Comparison of ENCODE assay signal across 13 cellular contexts in the genomic region with DNA sequence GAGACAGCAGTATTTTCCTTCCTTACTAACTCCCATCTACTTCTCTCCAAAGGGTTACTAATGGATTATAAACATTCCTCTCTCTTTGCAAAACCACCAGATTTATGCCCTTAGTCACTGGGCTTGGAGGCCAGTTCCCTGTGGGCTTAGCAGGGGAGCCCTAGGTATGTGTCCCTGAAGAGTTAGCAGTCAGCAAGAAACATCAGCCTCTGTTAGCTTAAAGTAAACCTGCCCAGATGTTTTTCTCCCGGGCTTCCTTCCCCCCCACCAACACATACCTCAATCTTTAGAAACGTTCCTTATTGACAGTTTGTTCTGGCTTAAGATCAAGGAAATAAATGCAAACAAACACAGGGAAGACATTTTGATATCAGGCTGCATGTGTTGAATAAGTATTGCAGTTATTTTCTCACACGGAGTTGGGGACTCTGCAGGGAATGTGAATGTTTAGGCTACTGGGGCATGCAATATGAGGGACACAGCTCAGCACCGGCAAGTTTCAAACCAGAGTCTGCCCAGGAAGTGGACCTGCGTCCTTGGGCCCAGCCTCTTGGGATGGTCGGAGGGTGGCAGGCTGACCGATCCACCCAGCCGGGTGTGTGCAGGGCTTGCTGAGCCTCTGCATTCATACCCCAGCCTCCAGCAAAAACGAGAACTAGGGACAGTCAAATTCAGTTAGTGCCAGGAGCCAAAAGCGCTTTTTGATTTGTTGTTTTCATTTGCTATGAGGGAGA.
DNase-seq lines count a peak whose midpoint lies in the region; ATAC-seq, FAIRE-seq and TF ChIP-seq lines count a peak whose summit lies in the region.
"Had no signal": no experiment of that assay in that cellular context is flagged by ENCODE, and none has a peak within 500 bp of the region (broad histone marks: within the 10 kb centered on the region; RNA-seq: fewer than 3 reads in every experiment).

No MANE protein-coding gene starts in this region.

- H3K4me3 Mint-ChIP-seq in MCF 10A (ENCODE audit: unreplicated experiment) = no peak overlapping the region
- H3K4me3 Mint-ChIP-seq: activated naive CD4-positive, alpha-beta T cell treated with anti-CD3 and anti-CD28 coated beads, Interleukin-2, amount 10 ng/mL, durations not matched to agents 7 days and 5 days; mesothelial cell of epicardium had no signal

- in situ Hi-C loops in brain microvascular endothelial cell (cut with HindIII; ENCODE audit: low pct_ligation_motif_present, low sequenced_read_pairs) = no loop called here

- no TSS peak for BruUV-seq in MCF 10A (replicated peaks; lab: Mats Ljungman, UMichigan)

- no peak for TF ChIP-seq POLR2A in breast epithelium (IDR thresholded peaks at IDR 0.05)

- FAIRE-seq in urothelium cell line (lab: Jason Lieb, UNC) = peak; percentile 55

- H3K4me3 ChIP-seq in breast epithelium (no peak overlapping the region), brain microvascular endothelial cell (ENCODE audit: low read depth, low read length) (no peak overlapping the region)
- H3K4me3 ChIP-seq: esophagus squamous epithelium, tibial nerve had no signal

- H3K4me1 Mint-ChIP-seq in MCF 10A (ENCODE audit: insufficient read depth, unreplicated experiment) = no peaks in the 10 kb centered on the region
- H3K4me1 Mint-ChIP-seq: activated naive CD4-positive, alpha-beta T cell treated with anti-CD3 and anti-CD28 coated beads, Interleukin-2, amount 10 ng/mL, durations not matched to agents 7 days and 5 days had no signal

- CTCF ChIA-PET in MCF 10A (lab: Yijun Ruan, JAX) = interaction anchor here (0.6 to 1.1 kb wide), 4 partner anchors 17 to 500 kb away, joined by 3 to 7 read pairs (median 4); no protein-coding TSS in a partner anchor

- H3K27ac Mint-ChIP-seq in MCF 10A (ENCODE audit: low read depth, unreplicated experiment) = no peak overlapping the region
- H3K27ac Mint-ChIP-seq: activated naive CD4-positive, alpha-beta T cell treated with anti-CD3 and anti-CD28 coated beads, Interleukin-2, amount 10 ng/mL, durations not matched to agents 7 days and 5 days; mesothelial cell of epicardium had no signal

- intact Hi-C loops in MCF 10A (cut with micrococcal nuclease) (no loop called here), breast epithelium (cut with DNase I; ENCODE audit: low total_unique reads) (no loop called here), left colon (cut with DNase I, micrococcal nuclease) (no loop called here)

- no peaks in the 10 kb centered on the region for H3K27me3 Mint-ChIP-seq in MCF 10A (ENCODE audit: insufficient read depth, unreplicated experiment)

- DNase-seq in MCF 10A (ENCODE audit: unreplicated experiment) (peak; percentile 25), breast epithelium (ENCODE audit: low spot score in 2 of 2) (no peak), brain microvascular endothelial cell (peak; percentile 68), left colon (no peak), urothelium cell line (ENCODE audit: low spot score) (peak; percentile 57), GM19240 (ENCODE audit: insufficient read length, low spot score) (no peak)
- no peak for DNase-seq in stimulated activated CD4-positive, alpha-beta T cell treated with anti-CD3 and anti-CD28 coated beads, Interleukin-4, amount 100 ng/mL, for 24 hours
- no peak for DNase-seq in stimulated activated CD4-positive, alpha-beta T cell treated with anti-CD3 and anti-CD28 coated beads, Interleukin-2, amount 100 ng/mL, for 24 hours
- DNase-seq: activated naive CD4-positive, alpha-beta T cell treated with anti-CD3 and anti-CD28 coated beads, Interleukin-2, amount 10 ng/mL, durations not matched to agents 7 days and 5 days; esophagus squamous epithelium had no signal

- peak; percentile 78 for ATAC-seq in left colon
- ATAC-seq: activated CD4-positive, CD25-positive, alpha-beta regulatory T cell treated with anti-CD3 and anti-CD28 coated beads, Interleukin-2, amount 50 U/mL, for 24 hours had no signal

- H3K9me3 Mint-ChIP-seq in MCF 10A (ENCODE audit: unreplicated experiment) = no peaks in the 10 kb centered on the region
- H3K9me3 Mint-ChIP-seq: activated naive CD4-positive, alpha-beta T cell treated with anti-CD3 and anti-CD28 coated beads, Interleukin-2, amount 10 ng/mL, durations not matched to agents 7 days and 5 days; mesothelial cell of epicardium had no signal

- no peaks in the 10 kb centered on the region for H3K36me3 ChIP-seq in breast epithelium
- H3K36me3 ChIP-seq in brain microvascular endothelial cell (replicated peaks) = no peaks in the 10 kb centered on the region
- H3K36me3 ChIP-seq: esophagus squamous epithelium, tibial nerve had no signal

- no peaks in the 10 kb centered on the region for H3K9me3 ChIP-seq in breast epithelium
- H3K9me3 ChIP-seq: esophagus squamous epithelium, tibial nerve had no signal

- no peak for TF ChIP-seq CTCF in MCF 10A (IDR thresholded peaks at IDR 0.05; ENCODE audit: unreplicated experiment)
- TF ChIP-seq CTCF in breast epithelium (IDR thresholded peaks at IDR 0.05) = no peak
- no peak for TF ChIP-seq CTCF in brain microvascular endothelial cell (IDR thresholded peaks at IDR 0.05; ENCODE audit: low read depth, low read length, missing control alignments)

- POLR2A ChIA-PET in MCF 10A (lab: Yijun Ruan, JAX) = no interaction called here

- H3K27ac ChIP-seq in breast epithelium (no peak overlapping the region), brain microvascular endothelial cell (peak overlapping the region; percentile 60)
- H3K27ac ChIP-seq: esophagus squamous epithelium, tibial nerve had no signal

- H3K4me1 ChIP-seq in breast epithelium = no peaks in the 10 kb centered on the region

- no peaks in the 10 kb centered on the region for H3K27me3 ChIP-seq in breast epithelium
- H3K27me3 ChIP-seq in brain microvascular endothelial cell (replicated peaks) = no peaks in the 10 kb centered on the region
- H3K27me3 ChIP-seq: esophagus squamous epithelium, tibial nerve had no signal

- H3K36me3 Mint-ChIP-seq in MCF 10A (ENCODE audit: insufficient read depth, unreplicated experiment) = no peaks in the 10 kb centered on the region
- H3K36me3 Mint-ChIP-seq: activated naive CD4-positive, alpha-beta T cell treated with anti-CD3 and anti-CD28 coated beads, Interleukin-2, amount 10 ng/mL, durations not matched to agents 7 days and 5 days; mesothelial cell of epicardium had no signal

Comparison
In these comparisons a context has a peak if more than half of its experiments do, and no peak if none do; other contexts are left out.
1. DNase-seq: peak in MCF 10A (single experiment), brain microvascular endothelial cell (single experiment) and urothelium cell line (single experiment); none in breast epithelium (0 of 2), left colon (0 of 2), stimulated activated CD4-positive, alpha-beta T cell treated with anti-CD3 and anti-CD28 coated beads, Interleukin-4, amount 100 ng/mL, for 24 hours (single experiment), stimulated activated CD4-positive, alpha-beta T cell treated with anti-CD3 and anti-CD28 coated beads, Interleukin-2, amount 100 ng/mL, for 24 hours (0 of 2) and GM19240 (single experiment).